Comparison of ENCODE assay signal across 8 cellular contexts in the genomic region with DNA sequence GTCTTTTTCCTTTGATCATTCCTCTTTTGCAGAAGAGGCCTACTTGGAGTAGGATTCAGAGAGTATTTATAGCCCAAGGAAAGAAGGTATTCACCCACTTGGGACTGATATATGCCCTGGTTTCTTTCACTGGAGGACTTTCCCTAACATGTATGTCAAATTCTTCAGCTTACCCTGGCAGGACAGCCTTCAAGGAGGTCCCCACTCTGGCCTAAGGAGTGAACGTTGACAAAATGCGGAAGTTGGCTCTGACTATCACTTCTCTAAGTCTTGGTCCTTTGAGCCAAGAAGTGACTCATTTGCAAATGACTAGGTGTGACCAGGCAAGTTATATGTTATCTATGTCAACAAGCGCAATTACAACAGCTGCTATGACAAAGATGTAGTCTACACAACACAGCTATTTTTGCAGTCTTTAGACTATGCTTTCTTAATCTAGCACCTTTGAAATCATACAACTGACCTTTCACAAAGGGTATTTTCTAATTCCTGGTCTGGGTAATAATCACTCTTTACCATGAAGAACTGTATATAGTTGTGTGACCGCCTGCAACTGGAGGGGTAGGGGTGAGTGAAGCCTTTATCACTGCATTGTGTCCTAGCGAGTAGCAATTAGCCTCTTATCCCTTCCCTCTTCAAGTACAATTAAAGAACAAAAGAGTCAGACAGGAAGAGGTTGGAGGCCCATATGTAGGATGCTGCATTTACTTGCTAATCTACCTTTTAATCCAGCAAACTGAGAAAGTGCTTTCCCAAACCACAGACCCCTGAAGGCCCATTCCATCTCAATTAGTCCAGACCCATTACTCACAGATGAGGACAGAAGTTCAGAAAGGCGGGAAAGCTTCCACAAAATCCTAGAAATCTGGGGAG. TPM values are rescaled to one million over a fixed set of nuclear protein-coding genes. Genes with fewer than 3 reads are reported as not detected.
DNase-seq lines count a peak whose midpoint lies in the region; ATAC-seq and TF ChIP-seq lines count a peak whose summit lies in the region.

No MANE protein-coding gene starts in this region.

- H3K4me3 Mint-ChIP-seq in activated CD4-positive, alpha-beta T cell treated with anti-CD3 and anti-CD28 coated beads for 36 hours = no peak overlapping the region
- no peak overlapping the region for H3K4me3 Mint-ChIP-seq in stimulated activated effector memory CD8-positive, alpha-beta T cell treated with anti-CD3 and anti-CD28 coated beads, Interleukin-12 subunit alpha, Interleukin-12 subunit beta, amount 100 ng/mL, for 72 hours
- no peak overlapping the region for H3K4me3 Mint-ChIP-seq in glutamatergic neuron (ENCODE audit: unreplicated experiment)

- intact Hi-C loops in activated CD4-positive, alpha-beta T cell treated with anti-CD3 and anti-CD28 coated beads for 36 hours (cut with DNase I, micrococcal nuclease) = no loop called here
- intact Hi-C loops in colonic mucosa (cut with DNase I) = loop anchor here (5.0 kb wide), 1 partner anchor 41 kb away; no protein-coding TSS in a partner anchor

- H3K27ac ChIP-seq in colonic mucosa = peak overlapping the region; percentile 69

- no peaks in the 10 kb centered on the region for H3K36me3 ChIP-seq in colonic mucosa

- POLR2A ChIA-PET in activated CD4-positive, alpha-beta T cell treated with anti-CD3 and anti-CD28 coated beads for 36 hours (lab: Charles Lee) = no interaction called here

- no peaks in the 10 kb centered on the region for H3K9me3 Mint-ChIP-seq in activated CD4-positive, alpha-beta T cell treated with anti-CD3 and anti-CD28 coated beads for 36 hours (ENCODE audit: low read depth)
- H3K9me3 Mint-ChIP-seq in stimulated activated effector memory CD8-positive, alpha-beta T cell treated with anti-CD3 and anti-CD28 coated beads, Interleukin-12 subunit alpha, Interleukin-12 subunit beta, amount 100 ng/mL, for 72 hours = no peaks in the 10 kb centered on the region
- no peaks in the 10 kb centered on the region for H3K9me3 Mint-ChIP-seq in glutamatergic neuron (ENCODE audit: unreplicated experiment)

- peak; percentile 55 for ATAC-seq in activated CD4-positive, alpha-beta T cell treated with anti-CD3 and anti-CD28 coated beads for 36 hours
- ATAC-seq in HG02885 (IDR thresholded peaks at IDR 0.05; ENCODE audit: poor library complexity, unreplicated experiment) = peak; percentile 99
- ATAC-seq in stimulated activated effector memory CD8-positive, alpha-beta T cell treated with anti-CD3 and anti-CD28 coated beads, Interleukin-12 subunit alpha, Interleukin-12 subunit beta, amount 100 ng/mL, for 72 hours = peak; percentile 79

- no peak overlapping the region for H3K27ac Mint-ChIP-seq in activated CD4-positive, alpha-beta T cell treated with anti-CD3 and anti-CD28 coated beads for 36 hours
- H3K27ac Mint-ChIP-seq in stimulated activated effector memory CD8-positive, alpha-beta T cell treated with anti-CD3 and anti-CD28 coated beads, Interleukin-12 subunit alpha, Interleukin-12 subunit beta, amount 100 ng/mL, for 72 hours = no peak overlapping the region
- no peak overlapping the region for H3K27ac Mint-ChIP-seq in glutamatergic neuron (ENCODE audit: unreplicated experiment)

- no peak overlapping the region for H3K4me3 ChIP-seq in colonic mucosa

- TF ChIP-seq CTCF in colonic mucosa (IDR thresholded peaks at IDR 0.05) (no peak), glutamatergic neuron (IDR thresholded peaks at IDR 0.05; ENCODE audit: partially characterized antibody, unreplicated experiment) (no peak)

- peaks cover 10% of the 10 kb centered on the region for H3K4me1 Mint-ChIP-seq in activated CD4-positive, alpha-beta T cell treated with anti-CD3 and anti-CD28 coated beads for 36 hours
- H3K4me1 Mint-ChIP-seq in stimulated activated effector memory CD8-positive, alpha-beta T cell treated with anti-CD3 and anti-CD28 coated beads, Interleukin-12 subunit alpha, Interleukin-12 subunit beta, amount 100 ng/mL, for 72 hours = no peaks in the 10 kb centered on the region
- H3K4me1 Mint-ChIP-seq in glutamatergic neuron (ENCODE audit: low read depth, unreplicated experiment) = peaks cover 9% of the 10 kb centered on the region

- no peaks in the 10 kb centered on the region for H3K9me3 ChIP-seq in colonic mucosa

- H3K4me1 ChIP-seq in colonic mucosa = peaks cover 4% of the 10 kb centered on the region

- no peak for DNase-seq in activated CD4-positive, alpha-beta T cell treated with anti-CD3 and anti-CD28 coated beads for 36 hours
- DNase-seq in activated CD4-positive, alpha-beta T cell treated with anti-CD3 and anti-CD28 coated beads for 4 hours = no peak
- peak; percentile 12 to 43 for DNase-seq in NCI-H1930 (lab: John Stamatoyannopoulos, UW)
- peak; percentile 76 for DNase-seq in colonic mucosa
- DNase-seq in stimulated activated effector memory CD8-positive, alpha-beta T cell treated with anti-CD3 and anti-CD28 coated beads, Interleukin-12 subunit alpha, Interleukin-12 subunit beta, amount 100 ng/mL, for 72 hours (ENCODE audit: low spot score in 2 of 2) = no peak
- DNase-seq in epidermal melanocyte (ENCODE audit: insufficient read length, low spot score) = no peak
- DNase-seq in glutamatergic neuron = no peak

- H3K9ac ChIP-seq in colonic mucosa (ENCODE audit: low read depth in 2 of 2, low read length in 2 of 2) = no peak overlapping the region

- CTCF ChIA-PET in activated CD4-positive, alpha-beta T cell treated with anti-CD3 and anti-CD28 coated beads for 36 hours (lab: Charles Lee) = interaction anchor here (0.6 to 1.4 kb wide), 3 partner anchors 15 to 46 kb away, joined by 3 read pairs; no protein-coding TSS in a partner anchor

- H3K36me3 Mint-ChIP-seq in activated CD4-positive, alpha-beta T cell treated with anti-CD3 and anti-CD28 coated beads for 36 hours (ENCODE audit: low read depth) = no peaks in the 10 kb centered on the region
- H3K36me3 Mint-ChIP-seq in stimulated activated effector memory CD8-positive, alpha-beta T cell treated with anti-CD3 and anti-CD28 coated beads, Interleukin-12 subunit alpha, Interleukin-12 subunit beta, amount 100 ng/mL, for 72 hours = peaks cover 10% of the 10 kb centered on the region
- H3K36me3 Mint-ChIP-seq in glutamatergic neuron (ENCODE audit: unreplicated experiment) = peaks cover 3% of the 10 kb centered on the region

- H3K27me3 ChIP-seq in colonic mucosa = no peaks in the 10 kb centered on the region

- H3K27me3 Mint-ChIP-seq in activated CD4-positive, alpha-beta T cell treated with anti-CD3 and anti-CD28 coated beads for 36 hours = no peaks in the 10 kb centered on the region
- H3K27me3 Mint-ChIP-seq in glutamatergic neuron (ENCODE audit: unreplicated experiment) = peaks cover 5% of the 10 kb centered on the region

RNA-seq across cellular contexts. Expression of a gene that starts 50.1 kb away (rescaled TPM):
- 1 to 10 TPM; 3.4 to 4.0 TPM for total RNA-seq in activated CD4-positive, alpha-beta T cell treated with anti-CD3 and anti-CD28 coated beads for 36 hours
- 10 to 100 TPM in 1 of 2 donors, 1 to 10 TPM in 1; 7.8 to 24.5 TPM for total RNA-seq in colonic mucosa
- total RNA-seq in glutamatergic neuron (ENCODE audit: unreplicated experiment) = 108 TPM

Comparison
In these comparisons a context has a peak if more than half of its experiments do, and no peak if none do; other contexts are left out.
1. DNase-seq: peak in NCI-H1930 (2 of 2) and colonic mucosa (single experiment); none in activated CD4-positive, alpha-beta T cell treated with anti-CD3 and anti-CD28 coated beads for 36 hours (single experiment), activated CD4-positive, alpha-beta T cell treated with anti-CD3 and anti-CD28 coated beads for 4 hours (0 of 2), stimulated activated effector memory CD8-positive, alpha-beta T cell treated with anti-CD3 and anti-CD28 coated beads, Interleukin-12 subunit alpha, Interleukin-12 subunit beta, amount 100 ng/mL, for 72 hours (0 of 2), epidermal melanocyte (single experiment) and glutamatergic neuron (single experiment).
2. Peak in every context shown above with its lines, with median percentiles within 50 percentile points of each other: ATAC-seq.